ENCODE assay signal across 17 cellular contexts in the genomic region with DNA sequence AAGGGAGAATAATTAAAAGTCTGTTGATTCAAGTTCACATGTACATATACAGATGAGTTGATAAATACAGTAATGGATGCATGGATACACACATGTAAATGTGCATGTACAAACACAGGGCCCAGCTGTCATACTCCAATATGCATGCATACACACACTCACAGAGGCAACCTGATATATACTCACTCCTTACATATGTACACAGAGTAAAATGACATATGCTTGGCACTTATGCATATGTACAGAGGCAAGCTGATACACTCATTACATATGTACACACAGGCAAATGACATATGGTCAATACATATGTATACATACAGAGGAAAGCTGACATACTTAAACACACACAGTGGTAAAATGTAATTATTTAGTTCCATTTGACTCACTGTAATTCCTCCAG. TPM values are rescaled to one million over a fixed set of nuclear protein-coding genes. Genes with fewer than 3 reads are reported as not detected.
"Had no signal": no experiment of that assay in that cellular context is flagged by ENCODE, and none has a peak within 500 bp of the region (broad histone marks: within the 10 kb centered on the region; RNA-seq: fewer than 3 reads in every experiment).

No MANE protein-coding gene starts in this region.

- H3K9me3 ChIP-seq: prostate gland, testis, upper lobe of left lung had no signal

- FAIRE-seq: keratinocyte had no signal

- H3K4me3 ChIP-seq: prostate gland, smooth muscle cell, testis, upper lobe of left lung had no signal

- H3K27ac ChIP-seq: epithelial cell of prostate, prostate gland, testis, upper lobe of left lung had no signal

- DNase-seq: activated B cell treated with CpG ODN at 0.5 μM for 24 hours; activated CD4-positive, alpha-beta memory T cell treated with anti-CD3 and anti-CD28 coated beads for 36 hours; activated CD4-positive, alpha-beta T cell treated with anti-CD3 and anti-CD28 coated beads for 4 hours; endodermal cell; foreskin fibroblast; stimulated activated CD4-positive, alpha-beta T cell treated with anti-CD3 and anti-CD28 coated beads, Interleukin-4, amount 100 ng/mL, for 1 hour; stimulated activated naive CD8-positive, alpha-beta T cell treated with anti-CD3 and anti-CD28 coated beads, Interleukin-15, amount 100 ng/mL, for 72 hours; T-cell; testis; upper lobe of left lung had no signal

- ATAC-seq: sciatic nerve; stimulated activated naive CD8-positive, alpha-beta T cell treated with anti-CD3 and anti-CD28 coated beads, Interleukin-15, amount 100 ng/mL, for 72 hours; T-cell had no signal

- H3K4me1 ChIP-seq: prostate gland, testis, upper lobe of left lung had no signal

- H3K36me3 ChIP-seq: prostate gland, upper lobe of left lung had no signal

- H3K27me3 ChIP-seq: testis, upper lobe of left lung had no signal

RNA-seq across cellular contexts. Expression of a gene that starts 7.2 kb away (rescaled TPM):
- total RNA-seq: activated B cell treated with CpG ODN at 0.5 μM for 24 hours, liver, mononuclear cell had no signal
- polyA plus RNA-seq: keratinocyte, liver had no signal
